ENCODE assay signal across 8 cellular contexts in the genomic region with DNA sequence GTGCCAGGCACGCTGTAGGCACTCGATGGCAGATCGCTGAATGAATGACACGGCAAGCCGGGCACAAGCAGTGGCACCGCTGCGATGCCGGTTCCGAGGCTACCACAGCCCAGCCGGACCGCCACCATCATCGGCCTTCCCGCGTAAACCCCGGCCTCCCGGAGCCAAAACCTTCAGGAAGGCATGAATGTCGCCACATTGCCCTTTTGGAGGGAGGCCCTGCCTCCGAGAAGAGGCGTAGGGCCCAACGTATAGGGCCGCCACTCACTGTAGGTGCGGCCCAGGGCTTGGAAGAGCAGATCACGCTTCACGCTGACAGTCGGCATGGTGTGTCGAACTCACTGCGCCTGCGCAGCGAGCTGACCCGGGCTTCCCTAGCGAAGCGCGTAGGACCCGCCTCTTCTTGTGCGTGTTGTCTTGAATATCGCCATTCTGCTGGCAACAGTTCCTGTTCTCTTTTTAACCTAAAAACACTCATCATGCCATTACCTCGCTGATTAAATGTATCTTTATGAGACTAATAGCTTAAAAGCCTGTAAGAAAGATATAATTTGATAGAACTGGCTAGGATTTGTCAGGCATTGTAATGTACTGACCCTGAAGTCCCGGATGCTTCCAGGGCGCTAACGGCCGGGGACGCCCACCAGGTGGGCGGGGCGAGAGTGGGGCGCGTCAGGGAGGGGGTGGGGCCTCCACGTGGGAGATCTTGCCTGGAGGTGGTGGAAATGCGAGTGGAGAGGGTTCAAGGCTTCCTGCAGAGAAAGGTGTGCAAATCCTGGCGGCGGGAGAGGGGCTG. TPM values are rescaled to one million over a fixed set of nuclear protein-coding genes. Genes with fewer than 3 reads are reported as not detected.
DNase-seq lines count a peak whose midpoint lies in the region; ATAC-seq, FAIRE-seq and TF ChIP-seq lines count a peak whose summit lies in the region.

A gene (minus strand): TSS at position 345 of the 796 bp plus-strand sequence. CDS start 19 bp downstream, at position 326.

- peaks cover 2% of the 10 kb centered on the region for H3K36me3 ChIP-seq in bronchial epithelial cell (ENCODE audit: control insufficient read depth, insufficient read depth, low read length)

- H3K4me3 ChIP-seq in AG04449 (ENCODE audit: low read depth, low read length) (peak within 1 kb of the TSS; percentile 96), WI38 (ENCODE audit: low read depth, low read length) (peak within 1 kb of the TSS; percentile 100), bronchial epithelial cell (ENCODE audit: low read depth, low read length) (peak within 1 kb of the TSS; percentile 68)

- H3K27ac Mint-ChIP-seq in immature natural killer cell, result peak within 1 kb of the TSS; percentile 97 to 100 (median 100)

- no peak for FAIRE-seq in bronchial epithelial cell (lab: Jason Lieb, UNC)

- no peak for TF ChIP-seq CTCF in AG04449 (IDR thresholded peaks at IDR 0.05; ENCODE audit: insufficient read depth, low read length, missing control alignments)
- TF ChIP-seq CTCF in WI38 (IDR thresholded peaks at IDR 0.05; ENCODE audit: low read depth, low read length), result no peak
- TF ChIP-seq CTCF in bronchial epithelial cell (IDR thresholded peaks at IDR 0.05; ENCODE audit: insufficient read depth, low read length, severe bottlenecking), result no peak

- peaks cover 5 to 12% (median 11%) of the 10 kb centered on the region in 3 donors for H3K27me3 Mint-ChIP-seq in immature natural killer cell (ENCODE audit: low read depth in 3 of 3)

- peak; percentile 69 for DNase-seq in AG04449 (ENCODE audit: low read depth, low spot score)
- DNase-seq in NCI-H2227 treated with DMSO at 0.1 percent for 48 hours (lab: John Stamatoyannopoulos, UW), result peak; percentile 100
- peak; percentile 93 for DNase-seq in bronchial epithelial cell (ENCODE audit: low read depth)
- peak; percentile 93 to 97 (median 97) for DNase-seq in immature natural killer cell
- peak; percentile 93 for DNase-seq in smooth muscle cell of the brain vasculature (ENCODE audit: low read depth, low spot score)

- CTCF ChIA-PET in AG04449 (lab: Yijun Ruan, JAX), result interaction anchor here (1.0 kb wide), 1 partner anchor 247 kb away, joined by 4 read pairs; no protein-coding TSS in a partner anchor

- H3K9me3 Mint-ChIP-seq in immature natural killer cell, result no peaks in the 10 kb centered on the region

- ATAC-seq in GM18907 (IDR thresholded peaks at IDR 0.05; ENCODE audit: unreplicated experiment) (peak; percentile 94), HG03159 (IDR thresholded peaks at IDR 0.05; ENCODE audit: unreplicated experiment) (peak; percentile 91)

- no peaks in the 10 kb centered on the region for H3K36me3 Mint-ChIP-seq in immature natural killer cell

- H3K27me3 ChIP-seq in bronchial epithelial cell (ENCODE audit: control insufficient read depth, insufficient read depth, low read length), result no peaks in the 10 kb centered on the region

- POLR2A ChIA-PET in AG04449 (lab: Yijun Ruan, JAX), result interaction anchor here (0.8 kb wide), 1 partner anchor 53 kb away, joined by 3 read pairs; no protein-coding TSS in a partner anchor

- H3K4me1 Mint-ChIP-seq in immature natural killer cell, result peaks cover 36 to 50% of the 10 kb centered on the region in 2 donors

- peak within 1 kb of the TSS; percentile 90 to 100 (median 99) for H3K4me3 Mint-ChIP-seq in immature natural killer cell

RNA-seq across cellular contexts. Expression of the gene that starts here (rescaled TPM):
- 12.9 and 13.6 TPM in 2 replicates for total RNA-seq in bronchial epithelial cell
- 10 to 100 TPM; 11.3 to 29.2 (median 18.5) TPM for polyA plus RNA-seq in immature natural killer cell

Comparison
In these comparisons a context has a peak if more than half of its experiments do, and no peak if none do; other contexts are left out.
1. Peak in every context shown above with its lines: DNase-seq, ATAC-seq and H3K4me3 ChIP-seq.